ENCODE assay signal across 1 cellular context in genomic region chr3:38707730-38708129, GRCh38.
TF ChIP-seq lines count a peak whose summit lies in the region.

No MANE protein-coding gene starts in this region.

TF ChIP-seq in SK-N-SH treated with all-trans-retinoic acid at 6 μM for 48 hours, 23 proteins besides CTCF, POLR2A, EP300 and RAD21 (continued from another document):
- TF ChIP-seq PATZ1 (CRISPR knock-in tag; IDR thresholded peaks at IDR 0.05; ENCODE audit: borderline replicate concordance) = no peak
- TF ChIP-seq TOX (CRISPR knock-in tag; IDR thresholded peaks at IDR 0.05; ENCODE audit: borderline replicate concordance) = no peak
